Comparison of ENCODE assay signal across 12 cellular contexts in the genomic region with DNA sequence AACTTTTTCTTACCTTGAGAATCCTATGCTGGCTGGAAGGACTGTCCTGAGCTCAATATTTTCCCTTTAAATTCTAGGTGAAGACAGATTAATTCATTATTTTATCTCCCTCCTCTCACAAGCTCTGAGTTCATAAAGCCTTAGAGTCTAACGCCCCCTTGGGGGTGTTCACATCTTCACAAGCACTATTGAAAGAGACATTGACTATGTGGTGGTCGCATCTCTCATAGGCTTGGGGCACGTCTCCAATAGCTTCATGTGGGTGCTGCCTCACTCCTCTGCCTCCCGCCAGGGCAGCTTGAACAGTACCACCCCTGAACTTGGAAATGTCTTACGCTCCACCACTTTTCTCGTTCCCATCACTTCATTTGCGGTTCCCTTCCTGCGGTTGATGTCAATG.
DNase-seq lines count a peak whose midpoint lies in the region; ATAC-seq, FAIRE-seq and TF ChIP-seq lines count a peak whose summit lies in the region.
"Had no signal": no experiment of that assay in that cellular context is flagged by ENCODE, and none has a peak within 500 bp of the region (broad histone marks: within the 10 kb centered on the region; RNA-seq: fewer than 3 reads in every experiment).

No MANE protein-coding gene starts in this region.

- H3K79me2 ChIP-seq in GM12878 (ENCODE audit: control insufficient read depth, insufficient read depth, low read length) (no peaks in the 10 kb centered on the region), neural cell (replicated peaks; ENCODE audit: insufficient read depth, low read length) (no peaks in the 10 kb centered on the region)

- TF ChIP-seq RAD21 in GM12878 (IDR thresholded peaks at IDR 0.05; ENCODE audit: insufficient read depth, low read depth, low read length) (peak; percentile 64), neural cell (conservative IDR thresholded peaks at IDR 0.05) (peak; percentile 47)

- no TSS peak for BruUV-seq in GM12878 (replicated peaks; lab: Mats Ljungman, UMichigan)

- 75% methylated on average over 8 of the region's 8 CpGs for WGBS in GM12878 (ENCODE audit: insufficient coverage, insufficient replicate concordance, low lambda C conversion rate, missing lambda C conversion rate)
- 62 to 85% (median 68%) methylated on average over 8 of the region's 8 CpGs for WGBS in heart left ventricle, 4 donors

- TF ChIP-seq POLR2A in GM12878 (IDR thresholded peaks at IDR 0.05; ENCODE audit: low read depth, low read length), result no peak
- no peak for TF ChIP-seq POLR2A in heart left ventricle (IDR thresholded peaks at IDR 0.05)

- no peaks in the 10 kb centered on the region for H3K36me3 ChIP-seq in GM12878 (ENCODE audit: control insufficient read depth in 2 of 2, insufficient read depth in 2 of 2, low read length in 1 of 2)
- H3K36me3 ChIP-seq in neural cell (ENCODE audit: insufficient read depth, low read length), result peaks cover 10% of the 10 kb centered on the region
- H3K36me3 ChIP-seq in heart left ventricle, result no peaks in the 10 kb centered on the region

- DNase-seq in NCI-H2081 (lab: John Stamatoyannopoulos, UW) (peak; percentile 6 to 40), NCI-H2081 treated with DMSO at 0.1 percent for 48 hours (lab: John Stamatoyannopoulos, UW) (no peak), Kasumi-1 (lab: John Stamatoyannopoulos, UW) (peak; percentile 29 to 56), GM12878 (ENCODE audit: low read depth, low spot score) (no peak), ecto neural progenitor cell (ENCODE audit: low spot score) (no peak), heart left ventricle (no peak)
- DNase-seq: activated T-cell treated with anti-CD3 and anti-CD28 coated beads, Interleukin-2, amount 50 U/mL, for 24 hours; foreskin melanocyte; NCI-H2107; T1000 had no signal

- H3K27me3 ChIP-seq in GM12878 (replicated peaks in 1 of 2; ENCODE audit: control insufficient read depth in 2 of 2, insufficient read depth in 2 of 2, low read length in 1 of 2), result no peaks in the 10 kb centered on the region
- no peaks in the 10 kb centered on the region for H3K27me3 ChIP-seq in neural cell (ENCODE audit: insufficient read depth, low read depth, low read length)
- H3K27me3 ChIP-seq in heart left ventricle, result no peaks in the 10 kb centered on the region

- TF ChIP-seq EP300 in GM12878 (IDR thresholded peaks at IDR 0.05; ENCODE audit: borderline replicate concordance in 1 of 2, control insufficient read depth in 1 of 2, low read depth in 2 of 2, low read length in 2 of 2) (no peak), neural cell (conservative IDR thresholded peaks at IDR 0.05; ENCODE audit: poor library complexity, severe bottlenecking) (no peak)

- no peaks in the 10 kb centered on the region for H4K20me1 ChIP-seq in GM12878 (ENCODE audit: control insufficient read depth, insufficient read depth)
- no peaks in the 10 kb centered on the region for H4K20me1 ChIP-seq in neural cell (ENCODE audit: insufficient read depth)

- H3K9me3 ChIP-seq in GM12878 (replicated peaks; ENCODE audit: control insufficient read depth, insufficient read depth, low read length) (no peaks in the 10 kb centered on the region), neural cell (ENCODE audit: low read length) (no peaks in the 10 kb centered on the region), heart left ventricle (peaks cover 0 to 3% (median 0%) of the 10 kb centered on the region in 12 donors)

- TF ChIP-seq CTCF in GM12878 (IDR thresholded peaks at IDR 0.05 in 2 of 3, conservative IDR thresholded peaks at IDR 0.05 in 1 of 3; ENCODE audit: control insufficient read depth in 2 of 3, extremely low read depth in 1 of 3, insufficient read depth in 1 of 3, low read depth in 3 of 3, low read length in 3 of 3) (peak; percentile 36 to 43 (median 41); a peak in 5 of 6 replicates), neural cell (IDR thresholded peaks at IDR 0.05; ENCODE audit: poor library complexity, severe bottlenecking) (peak; percentile 30), heart left ventricle (IDR thresholded peaks at IDR 0.05) (peak in 3 of 12 donors; percentile 3 to 17 (median 9))

- peak; percentile 68 for ATAC-seq in GM12878
- no peak for ATAC-seq in HG02571 (IDR thresholded peaks at IDR 0.05; ENCODE audit: unreplicated experiment)
- no peak for ATAC-seq in heart left ventricle

- no peaks in the 10 kb centered on the region for H3K9me2 ChIP-seq in neural cell (ENCODE audit: insufficient read depth, low read length)

- no peaks in the 10 kb centered on the region for H3F3A ChIP-seq in neural cell (ENCODE audit: insufficient read depth, low read length, poor library complexity, severe bottlenecking)

- H3K4me3 ChIP-seq in GM12878 (no peak overlapping the region), neural cell (ENCODE audit: low read length) (peak overlapping the region; percentile 51), heart left ventricle (no peak overlapping the region)

- no peak overlapping the region for H2AFZ ChIP-seq in GM12878 (ENCODE audit: control insufficient read depth, low read depth, low read length)
- H2AFZ ChIP-seq in neural cell (ENCODE audit: low read depth, low read length), result no peak overlapping the region

- H3K9ac ChIP-seq in GM12878 (ENCODE audit: control insufficient read depth, insufficient read depth, low read length) (no peak overlapping the region), neural cell (ENCODE audit: low read length) (peak overlapping the region; percentile 40)

- RAD21 ChIA-PET in GM12878 (lab: Charles Lee; ENCODE audit: unreplicated experiment), result interaction anchor here (0.6 to 4.4 kb wide), 16 partner anchors 9 to 455 kb away, joined by 3 to 32 read pairs (median 4); a partner anchor contains a TSS

- no peak for FAIRE-seq in GM12878 (lab: Jason Lieb, UNC)

- SMC1A ChIA-PET in GM12878 (lab: Charles Lee; ENCODE audit: uncharacterized antibody, unreplicated experiment), result interaction anchor here (0.6 to 1.5 kb wide), 15 partner anchors 8 to 424 kb away, joined by 3 to 9 read pairs (median 3); no protein-coding TSS in a partner anchor

- in situ Hi-C loops in GM12878 (cut with MboI), result loop anchor here (25.0 kb wide), 1 partner anchor 300 kb away; no protein-coding TSS in a partner anchor

- POLR2A ChIA-PET in GM12878 (lab: Charles Lee), result no interaction called here

- H3K4me1 ChIP-seq in GM12878 (ENCODE audit: control insufficient read depth, insufficient read depth, low read length) (peaks cover 6% of the 10 kb centered on the region), heart left ventricle (peaks cover 0 to 19% (median 0%) of the 10 kb centered on the region in 12 donors)

- H3K4me2 ChIP-seq in GM12878 (ENCODE audit: control insufficient read depth, insufficient read depth) (no peak overlapping the region), neural cell (ENCODE audit: low read length) (no peak overlapping the region)

- intact Hi-C loops in GM12878 (cut with micrococcal nuclease; ENCODE audit: unreplicated experiment) (no loop called here), heart left ventricle (cut with DNase I) (loop anchor here in 1 of 10 donors (10.0 kb wide), 1 partner anchor 322 kb away; no protein-coding TSS in a partner anchor)

- H3K27ac ChIP-seq in GM12878 (ENCODE audit: control insufficient read depth, insufficient read depth) (no peak overlapping the region), neural cell (ENCODE audit: low read length) (peak overlapping the region; percentile 84), heart left ventricle (no peak overlapping the region)

- CTCF ChIA-PET in GM12878 (lab: Yijun Ruan, JAX), result interaction anchor here (0.7 to 3.9 kb wide), 21 partner anchors 9 to 423 kb away, joined by 3 to 33 read pairs (median 4); a partner anchor contains a TSS

TF ChIP-seq in GM12878, 131 proteins besides CTCF, POLR2A, EP300 and RAD21:
- peak; percentile 34; the same call in 1 of the 2 replicates for TF ChIP-seq SMC3 (IDR thresholded peaks at IDR 0.05; ENCODE audit: borderline replicate concordance, low read length)
- TF ChIP-seq CBFB (IDR thresholded peaks at IDR 0.05; ENCODE audit: low read depth), result no peak

TF ChIP-seq in neural cell, 6 proteins besides CTCF, POLR2A, EP300 and RAD21:
- TF ChIP-seq, protein P1, sequence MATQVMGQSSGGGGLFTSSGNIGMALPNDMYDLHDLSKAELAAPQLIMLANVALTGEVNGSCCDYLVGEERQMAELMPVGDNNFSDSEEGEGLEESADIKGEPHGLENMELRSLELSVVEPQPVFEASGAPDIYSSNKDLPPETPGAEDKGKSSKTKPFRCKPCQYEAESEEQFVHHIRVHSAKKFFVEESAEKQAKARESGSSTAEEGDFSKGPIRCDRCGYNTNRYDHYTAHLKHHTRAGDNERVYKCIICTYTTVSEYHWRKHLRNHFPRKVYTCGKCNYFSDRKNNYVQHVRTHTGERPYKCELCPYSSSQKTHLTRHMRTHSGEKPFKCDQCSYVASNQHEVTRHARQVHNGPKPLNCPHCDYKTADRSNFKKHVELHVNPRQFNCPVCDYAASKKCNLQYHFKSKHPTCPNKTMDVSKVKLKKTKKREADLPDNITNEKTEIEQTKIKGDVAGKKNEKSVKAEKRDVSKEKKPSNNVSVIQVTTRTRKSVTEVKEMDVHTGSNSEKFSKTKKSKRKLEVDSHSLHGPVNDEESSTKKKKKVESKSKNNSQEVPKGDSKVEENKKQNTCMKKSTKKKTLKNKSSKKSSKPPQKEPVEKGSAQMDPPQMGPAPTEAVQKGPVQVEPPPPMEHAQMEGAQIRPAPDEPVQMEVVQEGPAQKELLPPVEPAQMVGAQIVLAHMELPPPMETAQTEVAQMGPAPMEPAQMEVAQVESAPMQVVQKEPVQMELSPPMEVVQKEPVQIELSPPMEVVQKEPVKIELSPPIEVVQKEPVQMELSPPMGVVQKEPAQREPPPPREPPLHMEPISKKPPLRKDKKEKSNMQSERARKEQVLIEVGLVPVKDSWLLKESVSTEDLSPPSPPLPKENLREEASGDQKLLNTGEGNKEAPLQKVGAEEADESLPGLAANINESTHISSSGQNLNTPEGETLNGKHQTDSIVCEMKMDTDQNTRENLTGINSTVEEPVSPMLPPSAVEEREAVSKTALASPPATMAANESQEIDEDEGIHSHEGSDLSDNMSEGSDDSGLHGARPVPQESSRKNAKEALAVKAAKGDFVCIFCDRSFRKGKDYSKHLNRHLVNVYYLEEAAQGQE (IDR thresholded peaks at IDR 0.05; ENCODE audit: borderline replicate concordance), result no peak
- TF ChIP-seq POLR2AphosphoS5 (IDR thresholded peaks at IDR 0.05) (no peak), SMC3 (conservative IDR thresholded peaks at IDR 0.05; ENCODE audit: poor library complexity) (no peak), EZH2 (IDR thresholded peaks at IDR 0.05; ENCODE audit: borderline replicate concordance, insufficient read depth, low read length, poor library complexity, severe bottlenecking) (no peak), MXI1 (conservative IDR thresholded peaks at IDR 0.05; ENCODE audit: poor library complexity, severe bottlenecking) (no peak), TAF1 (IDR thresholded peaks at IDR 0.05; ENCODE audit: low read depth) (no peak)

Comparison
In these comparisons a context has a peak if more than half of its experiments do, and no peak if none do; other contexts are left out.
1. DNase-seq: peak in NCI-H2081 (2 of 2) and Kasumi-1 (2 of 2); none in NCI-H2081 treated with DMSO at 0.1 percent for 48 hours (single experiment), GM12878 (single experiment), ecto neural progenitor cell (single experiment) and heart left ventricle (0 of 5).